Comparison of ENCODE assay signal across 10 cellular contexts in genomic region chr4:2280531-2281300, GRCh38. TPM values are rescaled to one million over a fixed set of nuclear protein-coding genes. Genes with fewer than 3 reads are reported as not detected.
DNase-seq lines count a peak whose midpoint lies in the region; ATAC-seq and TF ChIP-seq lines count a peak whose summit lies in the region.
"Had no signal": no experiment of that assay in that cellular context is flagged by ENCODE, and none has a peak within 500 bp of the region (broad histone marks: within the 10 kb centered on the region; RNA-seq: fewer than 3 reads in every experiment).

No MANE protein-coding gene starts in this region.

- H3K9me3 ChIP-seq in CD4-positive, alpha-beta memory T cell (ENCODE audit: control insufficient read depth in 1 of 2, low read length in 2 of 2), result no peaks in the 10 kb centered on the region
- H3K9me3 ChIP-seq: heart right ventricle had no signal

- peak; percentile 52 for TF ChIP-seq CTCF in HFFc6 (IDR thresholded peaks at IDR 0.05)
- TF ChIP-seq CTCF in endothelial cell (IDR thresholded peaks at IDR 0.05; ENCODE audit: unreplicated experiment), result no peak

- H3K4me3 Mint-ChIP-seq in CD4-positive, alpha-beta memory T cell, result peak overlapping the region in 5 of 8 donors; percentile 13 to 88 (median 17)
- H3K4me3 Mint-ChIP-seq in HFFc6, result no peak overlapping the region
- no peak overlapping the region for H3K4me3 Mint-ChIP-seq in activated naive CD8-positive, alpha-beta T cell
- H3K4me3 Mint-ChIP-seq in naive B cell, result peak overlapping the region in 3 of 8 donors; percentile 33 to 71 (median 43)
- H3K4me3 Mint-ChIP-seq in endothelial cell (ENCODE audit: unreplicated experiment), result no peak overlapping the region

- no peak overlapping the region for H3K4me3 ChIP-seq in CD4-positive, alpha-beta memory T cell (ENCODE audit: low read length in 2 of 2)
- H3K4me3 ChIP-seq: heart right ventricle had no signal

- intact Hi-C loops in CD4-positive, alpha-beta memory T cell (cut with micrococcal nuclease), result loop anchor here (1.0 to 10.0 kb wide), 4 partner anchors 56 to 182 kb away; no protein-coding TSS in a partner anchor

- ATAC-seq in naive B cell (ENCODE audit: low read depth in 2 of 2) (no peak), HG03520 (IDR thresholded peaks at IDR 0.05; ENCODE audit: unreplicated experiment) (no peak), HG03280 (IDR thresholded peaks at IDR 0.05; ENCODE audit: unreplicated experiment) (no peak)

- peaks cover 44% of the 10 kb centered on the region for H3K4me1 ChIP-seq in CD4-positive, alpha-beta memory T cell (ENCODE audit: insufficient read depth, low read length)

- H3K9me3 Mint-ChIP-seq in CD4-positive, alpha-beta memory T cell, result peaks cover 0 to 3% (median 0%) of the 10 kb centered on the region in 8 donors
- H3K9me3 Mint-ChIP-seq in HFFc6 (no peaks in the 10 kb centered on the region), naive B cell (no peaks in the 10 kb centered on the region), endothelial cell (ENCODE audit: unreplicated experiment) (no peaks in the 10 kb centered on the region)
- H3K9me3 Mint-ChIP-seq in activated naive CD8-positive, alpha-beta T cell (ENCODE audit: low read depth), result no peaks in the 10 kb centered on the region

- H3K36me3 Mint-ChIP-seq in CD4-positive, alpha-beta memory T cell, result peaks cover 0 to 6% of the 10 kb centered on the region in 2 donors
- no peaks in the 10 kb centered on the region for H3K36me3 Mint-ChIP-seq in HFFc6 (ENCODE audit: low read depth)
- H3K36me3 Mint-ChIP-seq in activated naive CD8-positive, alpha-beta T cell, result no peaks in the 10 kb centered on the region
- no peaks in the 10 kb centered on the region for H3K36me3 Mint-ChIP-seq in naive B cell
- no peaks in the 10 kb centered on the region for H3K36me3 Mint-ChIP-seq in endothelial cell (ENCODE audit: low read depth, unreplicated experiment)

- peak overlapping the region; percentile 92 to 100 (median 99) for H3K27ac Mint-ChIP-seq in CD4-positive, alpha-beta memory T cell
- H3K27ac Mint-ChIP-seq in HFFc6 (no peak overlapping the region), naive B cell (peak overlapping the region; percentile 56 to 98 (median 98)), endothelial cell (ENCODE audit: unreplicated experiment) (no peak overlapping the region)
- H3K27ac Mint-ChIP-seq in activated naive CD8-positive, alpha-beta T cell, result peak overlapping the region; percentile 92

- DNase-seq in CD4-positive, alpha-beta memory T cell, result no peak
- DNase-seq in HFFc6, result no peak
- DNase-seq in naive B cell, result no peak
- DNase-seq in endothelial cell (ENCODE audit: low spot score), result no peak
- DNase-seq in NK-92 (lab: John Stamatoyannopoulos, UW; ENCODE audit: unreplicated experiment), result no peak
- DNase-seq: trophoblast cell had no signal

- no peaks in the 10 kb centered on the region for H3K36me3 ChIP-seq in CD4-positive, alpha-beta memory T cell (ENCODE audit: insufficient read depth, low read length)
- H3K36me3 ChIP-seq: heart right ventricle had no signal

- H3K4me1 Mint-ChIP-seq in CD4-positive, alpha-beta memory T cell, result peaks cover 25 to 49% (median 30%) of the 10 kb centered on the region in 4 donors
- peaks cover 12% of the 10 kb centered on the region for H3K4me1 Mint-ChIP-seq in HFFc6 (ENCODE audit: low read depth)
- peaks cover 37% of the 10 kb centered on the region for H3K4me1 Mint-ChIP-seq in activated naive CD8-positive, alpha-beta T cell (ENCODE audit: low read depth)
- peaks cover 19 to 31% (median 22%) of the 10 kb centered on the region in 3 donors for H3K4me1 Mint-ChIP-seq in naive B cell
- peaks cover 8% of the 10 kb centered on the region for H3K4me1 Mint-ChIP-seq in endothelial cell (ENCODE audit: unreplicated experiment)

- H3K27me3 Mint-ChIP-seq in CD4-positive, alpha-beta memory T cell, result no peaks in the 10 kb centered on the region
- H3K27me3 Mint-ChIP-seq in HFFc6 (ENCODE audit: insufficient read depth) (peaks cover 18% of the 10 kb centered on the region), naive B cell (no peaks in the 10 kb centered on the region), endothelial cell (ENCODE audit: unreplicated experiment) (peaks cover 6% of the 10 kb centered on the region)
- no peaks in the 10 kb centered on the region for H3K27me3 Mint-ChIP-seq in activated naive CD8-positive, alpha-beta T cell

- CTCF ChIA-PET in CD4-positive, alpha-beta memory T cell (lab: Charles Lee; ENCODE audit: partially characterized antibody), result interaction anchor here (0.8 to 1.1 kb wide), 2 partner anchors 184 to 185 kb away, joined by 3 to 4 read pairs; no protein-coding TSS in a partner anchor

- H3K27ac ChIP-seq in CD4-positive, alpha-beta memory T cell (ENCODE audit: low read depth, low read length), result peak overlapping the region; percentile 80

- POLR2A ChIA-PET in CD4-positive, alpha-beta memory T cell (lab: Charles Lee; ENCODE audit: partially characterized antibody), result interaction anchor here (1.4 to 2.6 kb wide), 5 partner anchors 10 to 256 kb away, joined by 4 to 17 read pairs (median 6); partner anchors contain the start of genes CFAP99, FAM193A, HAUS3 and POLN

- H3K27me3 ChIP-seq in CD4-positive, alpha-beta memory T cell (ENCODE audit: insufficient read depth, low read length), result no peaks in the 10 kb centered on the region
- H3K27me3 ChIP-seq: heart right ventricle had no signal

RNA-seq across cellular contexts. Expression of gene MXD4, which starts 18.8 kb away (rescaled TPM):
- 10 to 100 TPM; 66.5 to 67.5 TPM for total RNA-seq in CD4-positive, alpha-beta memory T cell
- polyA plus RNA-seq in CD4-positive, alpha-beta memory T cell, result 10 to 100 TPM; 31.9 to 48.9 TPM
- 10 to 100 TPM; 56.5 to 81.8 (median 60.3) TPM for total RNA-seq in HFFc6 (2021; fragmentation: NEBNext Ultra II Directional; extraction: Animal tissue kit (Norgen Biotek cat#: 25700))
- 10 to 100 TPM; 29.4 to 46.2 (median 40.6) TPM for polyA plus RNA-seq in naive B cell (ENCODE audit: low read depth in 6 of 6)
- total RNA-seq in endothelial cell (ENCODE audit: unreplicated experiment), result 93.5 TPM

RNA-seq across cellular contexts. Expression of gene HAUS3, which starts 38.8 kb away (rescaled TPM):
- total RNA-seq in CD4-positive, alpha-beta memory T cell, result 10 to 100 TPM; 35.9 to 39.2 TPM
- polyA plus RNA-seq in CD4-positive, alpha-beta memory T cell, result 10 to 100 TPM; 24.8 to 43.9 TPM
- total RNA-seq in HFFc6 (2021; fragmentation: NEBNext Ultra II Directional; extraction: Animal tissue kit (Norgen Biotek cat#: 25700)), result 10 to 100 TPM in 2 of 6 experiments, 1 to 10 TPM in 4; 6.9 to 10.8 (median 8.6) TPM
- polyA plus RNA-seq in naive B cell (ENCODE audit: low read depth in 6 of 6), result 10 to 100 TPM; 13.3 to 29.1 (median 19.3) TPM
- 16.2 TPM for total RNA-seq in endothelial cell (ENCODE audit: unreplicated experiment)

RNA-seq across cellular contexts. Expression of gene POLN, which starts 38.8 kb away (rescaled TPM):
- 1 to 10 TPM; 3.8 to 4.4 TPM for total RNA-seq in CD4-positive, alpha-beta memory T cell
- 1 to 10 TPM in 1 of 2 donors, under 1 TPM in 1; 0.24 to 1.8 TPM for polyA plus RNA-seq in CD4-positive, alpha-beta memory T cell
- 1 to 10 TPM; 1.5 to 3.4 (median 2.2) TPM for total RNA-seq in HFFc6 (2021; fragmentation: NEBNext Ultra II Directional; extraction: Animal tissue kit (Norgen Biotek cat#: 25700))
- polyA plus RNA-seq in naive B cell (ENCODE audit: low read depth in 6 of 6), result under 1 TPM in 4 of 6 donors, not detected in 2; 0.62 to 0.79 (median 0.71) TPM
- 2.5 TPM for total RNA-seq in endothelial cell (ENCODE audit: unreplicated experiment)

Comparison
In these comparisons a context has a peak if more than half of its experiments do, and no peak if none do; other contexts are left out.
1. H3K27ac Mint-ChIP-seq: peak in CD4-positive, alpha-beta memory T cell (7 of 7), activated naive CD8-positive, alpha-beta T cell (single experiment) and naive B cell (6 of 6); none in HFFc6 (single experiment) and endothelial cell (single experiment).
2. H3K4me3 Mint-ChIP-seq: peak in CD4-positive, alpha-beta memory T cell (5 of 8); none in HFFc6 (single experiment), activated naive CD8-positive, alpha-beta T cell (single experiment) and endothelial cell (single experiment).